7 cellular contexts compared by ENCODE assay signal in genomic region chr2:119679526-119679837, GRCh38. TPM values are rescaled to one million over a fixed set of nuclear protein-coding genes. Genes with fewer than 3 reads are reported as not detected.
DNase-seq lines count a peak whose midpoint lies in the region; ATAC-seq and TF ChIP-seq lines count a peak whose summit lies in the region.

No MANE protein-coding gene starts in this region.

- no peaks in the 10 kb centered on the region; the same call in 1 of the 2 replicates for H3K27me3 Mint-ChIP-seq in WTC11 (ENCODE audit: low read depth)
- no peaks in the 10 kb centered on the region for H3K27me3 Mint-ChIP-seq in stimulated activated naive B cell treated with anti-CD40 and anti-IgM and Interleukin-4, amounts not matched to agents 10 μg/mL and 1 μg/mL and 100 μg/mL, for 72 hours

- POLR2A ChIA-PET in WTC11 (lab: Charles Lee), result interaction anchor here (0.6 to 1.3 kb wide), 4 partner anchors 14 to 174 kb away, joined by 3 to 4 read pairs (median 3); partner anchors contain the start of gene PTPN4

- no peak for ATAC-seq in WTC11
- no peak for ATAC-seq in stimulated activated naive B cell treated with anti-CD40 and anti-IgM and Interleukin-4, amounts not matched to agents 10 μg/mL and 1 μg/mL and 100 μg/mL, for 72 hours (replicated peaks)

- H3K36me3 ChIP-seq in H7 (replicated peaks; ENCODE audit: control insufficient read depth, insufficient read depth, low read length), result peaks cover 8% of the 10 kb centered on the region

- H3K4me3 ChIP-seq in H7 (ENCODE audit: insufficient read depth, low read depth, low read length) (peak overlapping the region; percentile 96), iPS-11a (ENCODE audit: low read depth, low read length) (peak overlapping the region; percentile 87)

- CTCF ChIA-PET in WTC11 (lab: Charles Lee), result interaction anchor here (0.9 to 1.7 kb wide), 7 partner anchors 10 to 678 kb away, joined by 3 to 9 read pairs (median 6); no protein-coding TSS in a partner anchor

- H3K27ac Mint-ChIP-seq in WTC11, result peak overlapping the region; percentile 47; the same call in 1 of the 2 replicates
- H3K27ac Mint-ChIP-seq in stimulated activated naive B cell treated with anti-CD40 and anti-IgM and Interleukin-4, amounts not matched to agents 10 μg/mL and 1 μg/mL and 100 μg/mL, for 72 hours, result peak overlapping the region; percentile 89

- H3K4me1 Mint-ChIP-seq in WTC11, result peaks cover 49% of the 10 kb centered on the region
- H3K4me1 Mint-ChIP-seq in stimulated activated naive B cell treated with anti-CD40 and anti-IgM and Interleukin-4, amounts not matched to agents 10 μg/mL and 1 μg/mL and 100 μg/mL, for 72 hours, result peaks cover 21 to 48% of the 10 kb centered on the region in 2 donors

- H3K9me3 Mint-ChIP-seq in WTC11, result no peaks in the 10 kb centered on the region
- H3K9me3 Mint-ChIP-seq in stimulated activated naive B cell treated with anti-CD40 and anti-IgM and Interleukin-4, amounts not matched to agents 10 μg/mL and 1 μg/mL and 100 μg/mL, for 72 hours, result peaks cover 0 to 3% of the 10 kb centered on the region in 2 donors

- peak overlapping the region; percentile 87 for H3K4me3 Mint-ChIP-seq in WTC11
- H3K4me3 Mint-ChIP-seq in stimulated activated naive B cell treated with anti-CD40 and anti-IgM and Interleukin-4, amounts not matched to agents 10 μg/mL and 1 μg/mL and 100 μg/mL, for 72 hours, result peak overlapping the region; percentile 91 to 93

- TF ChIP-seq CTCF in WTC11 (IDR thresholded peaks at IDR 0.05), result no peak

- DNase-seq in H7 (no peak), WTC11 (ENCODE audit: low spot score) (no peak), HuH-7 (ENCODE audit: low spot score) (no peak), germinal center (ENCODE audit: low spot score) (no peak), kidney tubule cell (ENCODE audit: low spot score) (no peak)
- DNase-seq in stimulated activated naive B cell treated with anti-CD40 and anti-IgM and Interleukin-4, amounts not matched to agents 10 μg/mL and 1 μg/mL and 100 μg/mL, for 72 hours, result no peak

- H3K27me3 ChIP-seq in H7 (ENCODE audit: control insufficient read depth, insufficient read depth, low read length), result no peaks in the 10 kb centered on the region

- H3K36me3 Mint-ChIP-seq in WTC11, result peaks cover 22% of the 10 kb centered on the region
- H3K36me3 Mint-ChIP-seq in stimulated activated naive B cell treated with anti-CD40 and anti-IgM and Interleukin-4, amounts not matched to agents 10 μg/mL and 1 μg/mL and 100 μg/mL, for 72 hours, result peaks cover 18 to 27% of the 10 kb centered on the region in 2 donors

TF ChIP-seq in WTC11, 78 proteins besides CTCF, POLR2A, EP300 and RAD21:
- TF ChIP-seq TCF7 (CRISPR knock-in tag; IDR thresholded peaks at IDR 0.05; ENCODE audit: low read depth) (no peak), CREM (CRISPR knock-in tag; IDR thresholded peaks at IDR 0.05) (no peak), ZBTB21 (CRISPR knock-in tag; IDR thresholded peaks at IDR 0.05; ENCODE audit: borderline replicate concordance) (no peak), NR3C1 (CRISPR knock-in tag; conservative IDR thresholded peaks at IDR 0.05; ENCODE audit: low read depth) (no peak), CREB1 (CRISPR knock-in tag; IDR thresholded peaks at IDR 0.05) (no peak), ARID4B (CRISPR knock-in tag; IDR thresholded peaks at IDR 0.05; ENCODE audit: borderline replicate concordance) (no peak), MLX (CRISPR knock-in tag; IDR thresholded peaks at IDR 0.05) (no peak), ZNF263 (CRISPR knock-in tag; IDR thresholded peaks at IDR 0.05; ENCODE audit: low read depth) (no peak)

RNA-seq across cellular contexts. Expression of gene TMEM177, which starts 0.5 kb away (rescaled TPM):
- 86.6 and 90.0 TPM in 2 replicates for total RNA-seq in H7 (2014; rRNA removed; shearing (Covaris generic))
- total RNA-seq in WTC11 (2021), result 33.5 to 41.1 TPM (median 34.1 TPM) in 3 replicates
